ENCODE assay signal across 11 cellular contexts in genomic region chr17:549197-550040, GRCh38.
A peak's percentile ranks its signal among the peaks of the same experiment; 100 is the strongest.
DNase-seq lines count a peak whose midpoint lies in the region; ATAC-seq and TF ChIP-seq lines count a peak whose summit lies in the region.
"Had no signal": no experiment of that assay in that cellular context is flagged by ENCODE, and none has a peak within 500 bp of the region (broad histone marks: within the 10 kb centered on the region; RNA-seq: fewer than 3 reads in every experiment).

No MANE protein-coding gene starts in this region.

- H3K4me3 Mint-ChIP-seq in activated CD8-positive, alpha-beta T cell treated with anti-CD3 and anti-CD28 coated beads, Interleukin-2, amount 10 ng/mL, durations not matched to agents 7 days and 5 days, result no peak overlapping the region
- H3K4me3 Mint-ChIP-seq: activated B cell treated with CpG ODN at 0.5 μM for 24 hours, neural crest cell had no signal

- DNase-seq in AG09319 (ENCODE audit: extremely low read depth, low read depth), result peak; percentile 58
- peak; percentile 88 for DNase-seq in LHCN-M2 (ENCODE audit: low read depth)
- DNase-seq in cerebellum (ENCODE audit: low spot score), result peak; percentile 84
- peak; percentile 89 for DNase-seq in myocyte (ENCODE audit: low read depth)
- DNase-seq in NOMO-1 treated with DMSO at 0.1 percent for 48 hours (lab: John Stamatoyannopoulos, UW; ENCODE audit: unreplicated experiment), result no peak
- DNase-seq in activated CD8-positive, alpha-beta T cell treated with anti-CD3 and anti-CD28 coated beads, Interleukin-2, amount 10 ng/mL, durations not matched to agents 7 days and 5 days, result no peak
- no peak for DNase-seq in T1000 (lab: John Stamatoyannopoulos, UW)
- DNase-seq: activated B cell treated with CpG ODN at 0.5 μM for 24 hours, RPMI8226 had no signal

- H3K9me3 Mint-ChIP-seq in activated CD8-positive, alpha-beta T cell treated with anti-CD3 and anti-CD28 coated beads, Interleukin-2, amount 10 ng/mL, durations not matched to agents 7 days and 5 days (ENCODE audit: insufficient read depth), result no peaks in the 10 kb centered on the region
- H3K9me3 Mint-ChIP-seq: activated B cell treated with CpG ODN at 0.5 μM for 24 hours, neural crest cell had no signal

- H3K4me1 Mint-ChIP-seq in activated CD8-positive, alpha-beta T cell treated with anti-CD3 and anti-CD28 coated beads, Interleukin-2, amount 10 ng/mL, durations not matched to agents 7 days and 5 days (ENCODE audit: low read depth), result peaks cover 22% of the 10 kb centered on the region
- H3K4me1 Mint-ChIP-seq: activated B cell treated with CpG ODN at 0.5 μM for 24 hours, neural crest cell had no signal

- no peaks in the 10 kb centered on the region for H3K27me3 Mint-ChIP-seq in activated CD8-positive, alpha-beta T cell treated with anti-CD3 and anti-CD28 coated beads, Interleukin-2, amount 10 ng/mL, durations not matched to agents 7 days and 5 days (ENCODE audit: low read depth)
- H3K27me3 Mint-ChIP-seq: activated B cell treated with CpG ODN at 0.5 μM for 24 hours had no signal

- ATAC-seq in HG03025 (IDR thresholded peaks at IDR 0.05; ENCODE audit: low FRiP score, unreplicated experiment), result no peak
- no peak for ATAC-seq in activated CD8-positive, alpha-beta T cell treated with anti-CD3 and anti-CD28 coated beads, Interleukin-2, amount 10 ng/mL, durations not matched to agents 7 days and 5 days

- POLR2A ChIA-PET in activated CD8-positive, alpha-beta T cell treated with anti-CD3 and anti-CD28 coated beads, Interleukin-2, amount 10 ng/mL, durations not matched to agents 7 days and 5 days (lab: Charles Lee), result no interaction called here

- H3K36me3 Mint-ChIP-seq in activated CD8-positive, alpha-beta T cell treated with anti-CD3 and anti-CD28 coated beads, Interleukin-2, amount 10 ng/mL, durations not matched to agents 7 days and 5 days (ENCODE audit: low read depth), result peaks cover 41% of the 10 kb centered on the region

- TF ChIP-seq CTCF in AG09319 (IDR thresholded peaks at IDR 0.05; ENCODE audit: low read depth, low read length), result no peak

- no peak overlapping the region for H3K27ac Mint-ChIP-seq in activated CD8-positive, alpha-beta T cell treated with anti-CD3 and anti-CD28 coated beads, Interleukin-2, amount 10 ng/mL, durations not matched to agents 7 days and 5 days
- H3K27ac Mint-ChIP-seq: activated B cell treated with CpG ODN at 0.5 μM for 24 hours had no signal

- CTCF ChIA-PET in activated CD8-positive, alpha-beta T cell treated with anti-CD3 and anti-CD28 coated beads, Interleukin-2, amount 10 ng/mL, durations not matched to agents 7 days and 5 days (lab: Charles Lee), result no interaction called here

Comparison
In these comparisons a context has a peak if more than half of its experiments do, and no peak if none do; other contexts are left out.
1. DNase-seq: peak in AG09319 (single experiment), LHCN-M2 (single experiment), cerebellum (single experiment) and myocyte (single experiment); none in NOMO-1 treated with DMSO at 0.1 percent for 48 hours (single experiment), activated CD8-positive, alpha-beta T cell treated with anti-CD3 and anti-CD28 coated beads, Interleukin-2, amount 10 ng/mL, durations not matched to agents 7 days and 5 days (single experiment) and T1000 (single experiment).